Comparison of ENCODE assay signal across 22 cellular contexts in genomic region chr16:80250376-80250775, GRCh38.
DNase-seq lines count a peak whose midpoint lies in the region; ATAC-seq and TF ChIP-seq lines count a peak whose summit lies in the region.
"Had no signal": no experiment of that assay in that cellular context is flagged by ENCODE, and none has a peak within 500 bp of the region (broad histone marks: within the 10 kb centered on the region; RNA-seq: fewer than 3 reads in every experiment).

No MANE protein-coding gene starts in this region.

- no peaks in the 10 kb centered on the region for H3K79me2 ChIP-seq in mesendoderm (ENCODE audit: control insufficient read depth, insufficient read depth, low read length)

- H3K4ac ChIP-seq in mesendoderm (ENCODE audit: low read depth, low read length) = no peak overlapping the region

- intact Hi-C loops in esophagus squamous epithelium (cut with DNase I) = no loop called here

- no CpG with 5 or more reads among the region's 4 CpGs for WGBS in mesendoderm (ENCODE audit: extremely low coverage, insufficient coverage, low lambda C conversion rate)
- 41 to 46% methylated on average over 2 to 4 of the region's 4 CpGs for WGBS in esophagus squamous epithelium, 2 donors

- H3K18ac ChIP-seq in mesendoderm (ENCODE audit: low read length) = no peak overlapping the region

- H3K9ac ChIP-seq in mesendoderm (ENCODE audit: low read length) = no peak overlapping the region

- H3K27ac Mint-ChIP-seq in activated CD8-positive, alpha-beta T cell treated with anti-CD3 and anti-CD28 coated beads, Interleukin-2, amount 10 ng/mL, durations not matched to agents 7 days and 5 days = no peak overlapping the region
- no peak overlapping the region for H3K27ac Mint-ChIP-seq in T-helper 17 cell
- H3K27ac Mint-ChIP-seq: CD14-positive monocyte, GM23338, IgD-negative memory B cell had no signal

- H3K4me3 Mint-ChIP-seq in activated CD8-positive, alpha-beta T cell treated with anti-CD3 and anti-CD28 coated beads, Interleukin-2, amount 10 ng/mL, durations not matched to agents 7 days and 5 days = no peak overlapping the region
- no peak overlapping the region for H3K4me3 Mint-ChIP-seq in T-helper 17 cell
- H3K4me3 Mint-ChIP-seq: CD14-positive monocyte, GM23338, IgD-negative memory B cell had no signal

- H3K4me2 ChIP-seq in mesendoderm (ENCODE audit: low read length) = no peak overlapping the region
- H3K4me2 ChIP-seq: A549, GM23338 had no signal

- no peak overlapping the region for H4K5ac ChIP-seq in mesendoderm (ENCODE audit: low read length)

- DNase-seq in A172 (ENCODE audit: low spot score) (peak; percentile 27), ELF-1 (ENCODE audit: low read depth, low spot score) (peak; percentile 24), MG63 (peak; percentile 30), mesendoderm (peak; percentile 10), T-helper 17 cell (no peak), esophagus squamous epithelium (lab: John Stamatoyannopoulos, UW) (no peak)
- DNase-seq in stimulated activated CD4-positive, alpha-beta T cell treated with anti-CD3 and anti-CD28 coated beads, Interleukin-1b, Interleukin-23, amount 100 ng/mL, for 48 hours = no peak
- DNase-seq in activated CD8-positive, alpha-beta T cell treated with anti-CD3 and anti-CD28 coated beads, Interleukin-2, amount 10 ng/mL, durations not matched to agents 7 days and 5 days = no peak
- DNase-seq: COR-L47; DMS153; Kasumi-1; NCI-H1417 treated with DMSO at 0.1 percent for 48 hours; NCI-H1930; NCI-H2171 treated with DMSO at 0.1 percent for 48 hours; NCI-H446 treated with DMSO at 0.1 percent for 48 hours; NK-92 treated with Interleukin-12 subunit alpha and Interleukin-12 subunit beta, amount 100 ng/mL, for 24 hours; SHP77 treated with DMSO at 0.1 percent for 48 hours had no signal

- H3K56ac ChIP-seq in mesendoderm (ENCODE audit: low read length) = no peak overlapping the region

- no peaks in the 10 kb centered on the region for H3K36me3 Mint-ChIP-seq in activated CD8-positive, alpha-beta T cell treated with anti-CD3 and anti-CD28 coated beads, Interleukin-2, amount 10 ng/mL, durations not matched to agents 7 days and 5 days (ENCODE audit: low read depth)
- H3K36me3 Mint-ChIP-seq in T-helper 17 cell (ENCODE audit: low read depth) = no peaks in the 10 kb centered on the region
- H3K36me3 Mint-ChIP-seq: CD14-positive monocyte, IgD-negative memory B cell had no signal

- H2BK15ac ChIP-seq in mesendoderm (replicated peaks; ENCODE audit: low read depth) = no peak overlapping the region

- H3K27ac ChIP-seq in mesendoderm (ENCODE audit: low read depth, low read length) = no peak overlapping the region
- H3K27ac ChIP-seq in esophagus squamous epithelium = no peak overlapping the region
- H3K27ac ChIP-seq: A549 had no signal

- H3K23ac ChIP-seq in mesendoderm (ENCODE audit: low read length) = no peak overlapping the region

- H3K27me3 Mint-ChIP-seq in activated CD8-positive, alpha-beta T cell treated with anti-CD3 and anti-CD28 coated beads, Interleukin-2, amount 10 ng/mL, durations not matched to agents 7 days and 5 days (ENCODE audit: low read depth) = no peaks in the 10 kb centered on the region
- peaks cover 16% of the 10 kb centered on the region for H3K27me3 Mint-ChIP-seq in T-helper 17 cell

- TF ChIP-seq CTCF in esophagus squamous epithelium (IDR thresholded peaks at IDR 0.05) = no peak

- no peak overlapping the region for H2BK5ac ChIP-seq in mesendoderm (ENCODE audit: low read length)

- H3K4me3 ChIP-seq in MG63 (no peak overlapping the region), mesendoderm (ENCODE audit: low read length) (no peak overlapping the region), esophagus squamous epithelium (no peak overlapping the region)
- H3K4me3 ChIP-seq: A549, GM12878, GM23338 had no signal

- no peaks in the 10 kb centered on the region for H3K27me3 ChIP-seq in MG63
- no peaks in the 10 kb centered on the region for H3K27me3 ChIP-seq in mesendoderm (ENCODE audit: insufficient read depth, low read length, poor library complexity)
- no peaks in the 10 kb centered on the region for H3K27me3 ChIP-seq in esophagus squamous epithelium

- no peaks in the 10 kb centered on the region for H3K79me1 ChIP-seq in mesendoderm (ENCODE audit: low read length)

- no peaks in the 10 kb centered on the region for H3K4me1 ChIP-seq in mesendoderm (ENCODE audit: control insufficient read depth, low read depth, low read length)
- H3K4me1 ChIP-seq in esophagus squamous epithelium = no peaks in the 10 kb centered on the region

- CTCF ChIA-PET in activated CD8-positive, alpha-beta T cell treated with anti-CD3 and anti-CD28 coated beads, Interleukin-2, amount 10 ng/mL, durations not matched to agents 7 days and 5 days (lab: Charles Lee) = no interaction called here

- no peak overlapping the region for H2BK120ac ChIP-seq in mesendoderm (ENCODE audit: low read depth, low read length)

- no peaks in the 10 kb centered on the region for H3K9me3 Mint-ChIP-seq in activated CD8-positive, alpha-beta T cell treated with anti-CD3 and anti-CD28 coated beads, Interleukin-2, amount 10 ng/mL, durations not matched to agents 7 days and 5 days (ENCODE audit: insufficient read depth)

- H3K4me1 Mint-ChIP-seq in activated CD8-positive, alpha-beta T cell treated with anti-CD3 and anti-CD28 coated beads, Interleukin-2, amount 10 ng/mL, durations not matched to agents 7 days and 5 days (ENCODE audit: low read depth) = no peaks in the 10 kb centered on the region
- H3K4me1 Mint-ChIP-seq in T-helper 17 cell = no peaks in the 10 kb centered on the region
- H3K4me1 Mint-ChIP-seq: CD14-positive monocyte had no signal

- H4K8ac ChIP-seq in mesendoderm (ENCODE audit: low read depth, low read length) = no peak overlapping the region

- H3K36me3 ChIP-seq in MG63 (no peaks in the 10 kb centered on the region), mesendoderm (ENCODE audit: control insufficient read depth, insufficient read depth, low read length) (no peaks in the 10 kb centered on the region), esophagus squamous epithelium (no peaks in the 10 kb centered on the region)

- no peak for ATAC-seq in activated CD8-positive, alpha-beta T cell treated with anti-CD3 and anti-CD28 coated beads, Interleukin-2, amount 10 ng/mL, durations not matched to agents 7 days and 5 days
- no peak for ATAC-seq in T-helper 17 cell
- ATAC-seq: A549, GM12878, GM23338 had no signal

- POLR2A ChIA-PET in activated CD8-positive, alpha-beta T cell treated with anti-CD3 and anti-CD28 coated beads, Interleukin-2, amount 10 ng/mL, durations not matched to agents 7 days and 5 days (lab: Charles Lee) = no interaction called here

- no peak overlapping the region for H2AK5ac ChIP-seq in mesendoderm (ENCODE audit: low read length)

- H3K9me3 ChIP-seq in MG63 (no peaks in the 10 kb centered on the region), T-helper 17 cell (ENCODE audit: control insufficient read depth, low read length, poor library complexity, severe bottlenecking) (no peaks in the 10 kb centered on the region), esophagus squamous epithelium (no peaks in the 10 kb centered on the region)
- H3K9me3 ChIP-seq: A549 had no signal

- no peak for TF ChIP-seq POLR2A in esophagus squamous epithelium (IDR thresholded peaks at IDR 0.05)

Comparison
In these comparisons a context has a peak if more than half of its experiments do, and no peak if none do; other contexts are left out.
1. DNase-seq: peak in A172 (single experiment), ELF-1 (single experiment), MG63 (single experiment) and mesendoderm (single experiment); none in stimulated activated CD4-positive, alpha-beta T cell treated with anti-CD3 and anti-CD28 coated beads, Interleukin-1b, Interleukin-23, amount 100 ng/mL, for 48 hours (single experiment), activated CD8-positive, alpha-beta T cell treated with anti-CD3 and anti-CD28 coated beads, Interleukin-2, amount 10 ng/mL, durations not matched to agents 7 days and 5 days (single experiment), T-helper 17 cell (0 of 3) and esophagus squamous epithelium (single experiment).